Comparison of ENCODE assay signal across 12 cellular contexts in genomic region chr10:114683162-114683561, GRCh38. TPM values are rescaled to one million over a fixed set of nuclear protein-coding genes. Genes with fewer than 3 reads are reported as not detected.
A peak's percentile ranks its signal among the peaks of the same experiment; 100 is the strongest.
DNase-seq lines count a peak whose midpoint lies in the region; ATAC-seq and TF ChIP-seq lines count a peak whose summit lies in the region.
"Had no signal": no experiment of that assay in that cellular context is flagged by ENCODE, and none has a peak within 500 bp of the region (broad histone marks: within the 10 kb centered on the region; RNA-seq: fewer than 3 reads in every experiment).

No MANE protein-coding gene starts in this region.

- no peaks in the 10 kb centered on the region for H3K9me3 ChIP-seq in HEK293 (ENCODE audit: control insufficient read depth, insufficient read depth, low read depth, low read length)
- no peaks in the 10 kb centered on the region for H3K9me3 ChIP-seq in hepatocyte (ENCODE audit: low read depth)
- no peaks in the 10 kb centered on the region for H3K9me3 ChIP-seq in skeletal muscle tissue (ENCODE audit: control insufficient read depth in 3 of 3, low read length in 3 of 3)

- H3K27ac ChIP-seq in HEK293 (ENCODE audit: extremely low read depth, low read depth, low read length) (peak overlapping the region; percentile 25; the same call in 1 of the 2 replicates), caudate nucleus (ENCODE audit: low read depth, low read length) (peak overlapping the region; percentile 65), hepatocyte (peak overlapping the region; percentile 93), skeletal muscle tissue (ENCODE audit: low read depth, low read length) (peak overlapping the region; percentile 77)

- H3K4me1 ChIP-seq in HEK293 (ENCODE audit: control insufficient read depth, insufficient read depth, low read length): peaks cover 60% of the 10 kb centered on the region
- peaks cover 50% of the 10 kb centered on the region for H3K4me1 ChIP-seq in hepatocyte (ENCODE audit: insufficient read depth)
- peaks cover 4 to 20% (median 18%) of the 10 kb centered on the region in 3 donors for H3K4me1 ChIP-seq in skeletal muscle tissue (ENCODE audit: control insufficient read depth in 3 of 3, insufficient read depth in 3 of 3, low read length in 3 of 3)

- peak overlapping the region; percentile 66 for H3K4me2 ChIP-seq in hepatocyte

- H3K36me3 ChIP-seq in HEK293 (ENCODE audit: control insufficient read depth in 2 of 2, insufficient read depth in 1 of 2, low read length in 2 of 2) (no peaks in the 10 kb centered on the region), hepatocyte (replicated peaks; ENCODE audit: insufficient read depth, low read depth) (no peaks in the 10 kb centered on the region), skeletal muscle tissue (ENCODE audit: control insufficient read depth in 3 of 3, insufficient read depth in 3 of 3, low read length in 3 of 3) (no peaks in the 10 kb centered on the region)

- TF ChIP-seq CTCF in HEK293 (tag by site-specific recombination; IDR thresholded peaks at IDR 0.05): no peak
- TF ChIP-seq CTCF in hepatocyte (IDR thresholded peaks at IDR 0.05; ENCODE audit: poor library complexity): no peak

- CTCF ChIA-PET in HEK293 (lab: Yijun Ruan, JAX): interaction anchor here (1.5 to 1.6 kb wide), 2 partner anchors 11 to 13 kb away, joined by 4 to 6 read pairs; no protein-coding TSS in a partner anchor

- no peaks in the 10 kb centered on the region for H3K27me3 ChIP-seq in hepatocyte
- no peaks in the 10 kb centered on the region for H3K27me3 ChIP-seq in skeletal muscle tissue (ENCODE audit: control insufficient read depth in 3 of 3, insufficient read depth in 3 of 3, low read length in 3 of 3)

- DNase-seq in caudate nucleus (lab: John Stamatoyannopoulos, UW) (peak in 1 of 61 donors; percentile 37), hepatocyte (ENCODE audit: low spot score) (no peak), SIG-M5 treated with dmso at 0.1 percent for 504 hours (lab: John Stamatoyannopoulos, UW; ENCODE audit: unreplicated experiment) (no peak), nucleus accumbens (lab: John Stamatoyannopoulos, UW) (no peak), NK-92 (lab: John Stamatoyannopoulos, UW; ENCODE audit: unreplicated experiment) (no peak)
- DNase-seq: activated T-cell treated with anti-CD3 and anti-CD28 coated beads, Interleukin-2, amount 50 U/mL, for 24 hours; HCEC 1CT; naive B cell; NCI-H510A had no signal

- peak overlapping the region in 2 of 3 donors; percentile 35 to 40 for H3K9ac ChIP-seq in skeletal muscle tissue (ENCODE audit: low read depth in 1 of 3, low read length in 3 of 3)

- no peaks in the 10 kb centered on the region for H3K9me2 ChIP-seq in hepatocyte (replicated peaks; ENCODE audit: insufficient read depth)

- peaks cover 9% of the 10 kb centered on the region for H3K79me2 ChIP-seq in hepatocyte

- no peaks in the 10 kb centered on the region for H4K20me1 ChIP-seq in hepatocyte (ENCODE audit: insufficient read depth, poor library complexity, severe bottlenecking)

- H2AFZ ChIP-seq in hepatocyte: no peak overlapping the region

- no peak for ATAC-seq in HG03159 (IDR thresholded peaks at IDR 0.05; ENCODE audit: unreplicated experiment)

- 68% methylated on average over 10 of the region's 10 CpGs for WGBS in hepatocyte (ENCODE audit: low lambda C conversion rate, missing lambda C conversion rate)

- H3K4me3 ChIP-seq in HEK293 (ENCODE audit: low read depth, low read length) (no peak overlapping the region), hepatocyte (no peak overlapping the region), skeletal muscle tissue (ENCODE audit: low read length in 3 of 3) (peak overlapping the region in 2 of 3 donors; percentile 38 to 51)

- POLR2A ChIA-PET in HEK293 (lab: Yijun Ruan, JAX): no interaction called here

TF ChIP-seq in HEK293, 187 proteins besides CTCF, POLR2A, EP300 and RAD21:
- TF ChIP-seq ZNF10 (tag by site-specific recombination; IDR thresholded peaks at IDR 0.05) (0 out of 2 replicates have a peak, but pooled peaks have one; percentile 19), ZNF704 (tag by site-specific recombination; IDR thresholded peaks at IDR 0.05) (no peak), FEZF1 (tag by site-specific recombination; IDR thresholded peaks at IDR 0.05) (0 out of 2 replicates have a peak, but pooled peaks have one; percentile 18)

RNA-seq across cellular contexts. Expression of gene ABLIM1, which starts 25.1 kb away (rescaled TPM):
- total RNA-seq in hepatocyte (31.6 and 37.9 TPM in 2 replicates), skeletal muscle tissue (34.4 TPM)
- 19.8 and 20.8 TPM in 2 replicates for polyA plus RNA-seq in hepatocyte

Comparison
In these comparisons a context has a peak if more than half of its experiments do, and no peak if none do; other contexts are left out.
1. H3K27ac ChIP-seq: peak in every context shown above with its lines; median percentile 93 in hepatocyte; 77 in skeletal muscle tissue; 65 in caudate nucleus; 25 in HEK293.
2. H3K4me3 ChIP-seq: peak in skeletal muscle tissue (2 of 3); none in HEK293 (single experiment) and hepatocyte (single experiment).